1 cellular context compared by ENCODE assay signal in the genomic region with DNA sequence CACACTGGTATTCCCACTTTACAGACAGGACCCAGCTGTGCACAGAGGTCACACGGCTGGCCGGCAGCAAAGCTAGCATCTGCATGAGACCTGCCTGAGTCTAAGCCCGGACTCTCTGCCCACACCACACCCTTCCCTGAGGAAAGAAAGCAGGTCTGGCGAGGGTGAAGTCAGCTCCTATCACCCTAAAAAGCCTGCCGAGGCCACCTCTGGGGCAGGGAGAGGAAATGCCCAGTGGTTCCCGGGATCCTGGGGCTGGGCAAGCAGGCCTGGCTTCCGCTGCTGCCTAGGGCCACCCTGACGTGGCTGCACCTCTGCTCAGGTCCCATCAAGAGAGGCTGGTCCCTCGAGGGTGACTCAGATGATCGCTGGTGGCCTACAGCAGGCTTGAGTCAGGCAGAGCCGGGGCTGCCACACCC.
A peak's percentile ranks its signal among the peaks of the same experiment; 100 is the strongest.
TF ChIP-seq lines count a peak whose summit lies in the region.

No MANE protein-coding gene starts in this region.

TF ChIP-seq in HCT116, 20 proteins besides CTCF, POLR2A, EP300 and RAD21:
- TF ChIP-seq SRF (IDR thresholded peaks at IDR 0.05; ENCODE audit: low read depth) = no peak
- peak; percentile 26; the same call in 1 of the 2 replicates for TF ChIP-seq POLR2AphosphoS5 (IDR thresholded peaks at IDR 0.05; ENCODE audit: low read depth, low read length)
- TF ChIP-seq TCF7L2 (IDR thresholded peaks at IDR 0.05; ENCODE audit: borderline replicate concordance, extremely low read depth, insufficient read depth, insufficient read length) = no peak
- no peak for TF ChIP-seq CBX3 (IDR thresholded peaks at IDR 0.05; ENCODE audit: low read depth)
- no peak for TF ChIP-seq CEBPB (IDR thresholded peaks at IDR 0.05; ENCODE audit: low read depth)
